2 cellular contexts compared by ENCODE assay signal in genomic region chr4:184348311-184349233, GRCh38.
TF ChIP-seq lines count a peak whose summit lies in the region.

No MANE protein-coding gene starts in this region.

TF ChIP-seq in IMR-90, 13 proteins besides CTCF, POLR2A, EP300 and RAD21:
- TF ChIP-seq RCOR1 (IDR thresholded peaks at IDR 0.05; ENCODE audit: insufficient replicate concordance, low read length) (no peak), SMC3 (IDR thresholded peaks at IDR 0.05; ENCODE audit: low read depth, low read length) (no peak), CEBPB (IDR thresholded peaks at IDR 0.05; ENCODE audit: low read depth, low read length) (peak; percentile 90)

TF ChIP-seq in HepG2, 621 proteins besides CTCF, POLR2A, EP300 and RAD21 (continues in another document):
- no peak for TF ChIP-seq JUNB (CRISPR knock-in tag; IDR thresholded peaks at IDR 0.05; ENCODE audit: borderline replicate concordance)
- TF ChIP-seq ZNF329 (CRISPR knock-in tag; IDR thresholded peaks at IDR 0.05; ENCODE audit: low read depth), result 0 out of 2 replicates have a peak, but pooled peaks have one; percentile 44
- no peak for TF ChIP-seq ZNF382 (CRISPR knock-in tag; IDR thresholded peaks at IDR 0.05; ENCODE audit: borderline replicate concordance)
- peak; percentile 28; the same call in 1 of the 2 replicates for TF ChIP-seq STAG1 (CRISPR knock-in tag; IDR thresholded peaks at IDR 0.05)
- TF ChIP-seq ZNF709 (CRISPR knock-in tag; IDR thresholded peaks at IDR 0.05), result peak; percentile 50; the same call in 1 of the 2 replicates
- peak; percentile 91 for TF ChIP-seq HDAC2 (CRISPR knock-in tag; IDR thresholded peaks at IDR 0.05)
- TF ChIP-seq MTERF4 (CRISPR knock-in tag; IDR thresholded peaks at IDR 0.05), result 0 out of 2 replicates have a peak, but pooled peaks have one; percentile 45
- TF ChIP-seq HNF4G (IDR thresholded peaks at IDR 0.05; ENCODE audit: borderline replicate concordance, low read depth, low read length), result peak; percentile 81
- peak; percentile 91; the same call in 1 of the 2 replicates for TF ChIP-seq HNF4G (CRISPR knock-in tag; IDR thresholded peaks at IDR 0.05; ENCODE audit: borderline replicate concordance, low read depth)
- no peak; the same call in 1 of the 2 replicates for TF ChIP-seq SOX13 (IDR thresholded peaks at IDR 0.05)
- peak in 1 of 2 experiments; percentile 92; a peak in 2 of 4 replicates for TF ChIP-seq SOX13 (CRISPR knock-in tag; conservative IDR thresholded peaks at IDR 0.05 in 1 of 2, IDR thresholded peaks at IDR 0.05 in 1 of 2)
- TF ChIP-seq CHD4 (IDR thresholded peaks at IDR 0.05; ENCODE audit: borderline replicate concordance, low read length), result no peak
- TF ChIP-seq ZNF256 (CRISPR knock-in tag; conservative IDR thresholded peaks at IDR 0.05), result no peak
- TF ChIP-seq ZNF275 (CRISPR knock-in tag; IDR thresholded peaks at IDR 0.05; ENCODE audit: borderline replicate concordance), result peak; percentile 47; the same call in 1 of the 2 replicates
- no peak for TF ChIP-seq ZNF75D (CRISPR knock-in tag; IDR thresholded peaks at IDR 0.05; ENCODE audit: borderline replicate concordance)
- peak; percentile 68; the same call in 1 of the 2 replicates for TF ChIP-seq REPIN1 (CRISPR knock-in tag; IDR thresholded peaks at IDR 0.05; ENCODE audit: borderline replicate concordance, low read depth)
- 0 out of 2 replicates have a peak, but pooled peaks have one; percentile 30 for TF ChIP-seq TSC22D2 (CRISPR knock-in tag; IDR thresholded peaks at IDR 0.05; ENCODE audit: borderline replicate concordance)
- TF ChIP-seq ZGPAT (CRISPR knock-in tag; IDR thresholded peaks at IDR 0.05), result peak; percentile 86
- peak; percentile 70; the same call in 1 of the 2 replicates for TF ChIP-seq TFDP1 (CRISPR knock-in tag; IDR thresholded peaks at IDR 0.05; ENCODE audit: borderline replicate concordance)
- TF ChIP-seq SMC3 (IDR thresholded peaks at IDR 0.05; ENCODE audit: low read length), result peak; percentile 8; the same call in 1 of the 2 replicates
- peak; percentile 41; the same call in 1 of the 2 replicates for TF ChIP-seq GATAD1 (CRISPR knock-in tag; IDR thresholded peaks at IDR 0.05)
- peak; percentile 88; the same call in 1 of the 2 replicates for TF ChIP-seq TBX2 (CRISPR knock-in tag; IDR thresholded peaks at IDR 0.05; ENCODE audit: borderline replicate concordance)
- TF ChIP-seq ZNF333 (CRISPR knock-in tag; IDR thresholded peaks at IDR 0.05; ENCODE audit: borderline replicate concordance), result no peak
- peak; percentile 87; the same call in 1 of the 2 replicates for TF ChIP-seq KDM3A (CRISPR knock-in tag; IDR thresholded peaks at IDR 0.05; ENCODE audit: low read depth)
- TF ChIP-seq ARID4A (CRISPR knock-in tag; IDR thresholded peaks at IDR 0.05; ENCODE audit: borderline replicate concordance), result peak; percentile 74; the same call in 1 of the 2 replicates
- TF ChIP-seq FOXK1 (CRISPR knock-in tag; IDR thresholded peaks at IDR 0.05; ENCODE audit: borderline replicate concordance, low read depth), result no peak; the same call in 1 of the 2 replicates
- peak; percentile 74; the same call in 1 of the 2 replicates for TF ChIP-seq ZNF350 (CRISPR knock-in tag; IDR thresholded peaks at IDR 0.05; ENCODE audit: borderline replicate concordance, low read depth)
- peak; percentile 27 to 40; a peak in 2 of 4 replicates for TF ChIP-seq NR2F1 (CRISPR knock-in tag; IDR thresholded peaks at IDR 0.05)
- peak; percentile 86 for TF ChIP-seq CREM (IDR thresholded peaks at IDR 0.05)
- TF ChIP-seq CREM (CRISPR knock-in tag; IDR thresholded peaks at IDR 0.05), result no peak
- peak; percentile 68 for TF ChIP-seq RCOR2 (CRISPR knock-in tag; IDR thresholded peaks at IDR 0.05)
- TF ChIP-seq FOXO1 (CRISPR knock-in tag; IDR thresholded peaks at IDR 0.05), result peak; percentile 78
- no peak; the same call in 1 of the 2 replicates for TF ChIP-seq ZNF777 (CRISPR knock-in tag; IDR thresholded peaks at IDR 0.05)
- peak; percentile 70; the same call in 1 of the 2 replicates for TF ChIP-seq MEIS1 (CRISPR knock-in tag; IDR thresholded peaks at IDR 0.05; ENCODE audit: borderline replicate concordance)
- TF ChIP-seq ZNF614 (CRISPR knock-in tag; IDR thresholded peaks at IDR 0.05; ENCODE audit: borderline replicate concordance), result peak; percentile 99
- no peak for TF ChIP-seq GRHL1 (CRISPR knock-in tag; conservative IDR thresholded peaks at IDR 0.05)
- TF ChIP-seq HNF4A (CRISPR knock-in tag; IDR thresholded peaks at IDR 0.05), result peak; percentile 99
- peak; percentile 77; the same call in 1 of the 2 replicates for TF ChIP-seq ZNF788 (CRISPR knock-in tag; IDR thresholded peaks at IDR 0.05; ENCODE audit: borderline replicate concordance)
- TF ChIP-seq ZNF20 (CRISPR knock-in tag; IDR thresholded peaks at IDR 0.05), result no peak
- TF ChIP-seq IRX3 (CRISPR knock-in tag; IDR thresholded peaks at IDR 0.05; ENCODE audit: borderline replicate concordance, low read depth), result no peak
- peak; percentile 82; the same call in 1 of the 2 replicates for TF ChIP-seq ZNF441 (CRISPR knock-in tag; IDR thresholded peaks at IDR 0.05; ENCODE audit: borderline replicate concordance)
- TF ChIP-seq SIN3B (IDR thresholded peaks at IDR 0.05; ENCODE audit: low read length), result no peak
- TF ChIP-seq ZSCAN21 (CRISPR knock-in tag; IDR thresholded peaks at IDR 0.05; ENCODE audit: borderline replicate concordance), result peak; percentile 41; the same call in 1 of the 2 replicates
- peak; percentile 66; the same call in 1 of the 2 replicates for TF ChIP-seq ZNF263 (CRISPR knock-in tag; IDR thresholded peaks at IDR 0.05)
- TF ChIP-seq NONO (IDR thresholded peaks at IDR 0.05), result no peak
- TF ChIP-seq NONO (CRISPR knock-in tag; conservative IDR thresholded peaks at IDR 0.05), result peak; percentile 87
- peak; percentile 66; the same call in 1 of the 2 replicates for TF ChIP-seq BRD4 (CRISPR knock-in tag; IDR thresholded peaks at IDR 0.05)
- TF ChIP-seq CC2D1A (CRISPR knock-in tag; IDR thresholded peaks at IDR 0.05), result no peak
- no peak for TF ChIP-seq REXO4 (CRISPR knock-in tag; IDR thresholded peaks at IDR 0.05; ENCODE audit: borderline replicate concordance)
- 0 out of 2 replicates have a peak, but pooled peaks have one; percentile 16 for TF ChIP-seq KDM1A (CRISPR knock-in tag; IDR thresholded peaks at IDR 0.05)
- peak; percentile 92 for TF ChIP-seq ZMYM4 (CRISPR knock-in tag; IDR thresholded peaks at IDR 0.05)
- peak; percentile 64; the same call in 1 of the 2 replicates for TF ChIP-seq ZNF574 (CRISPR knock-in tag; IDR thresholded peaks at IDR 0.05)
- TF ChIP-seq NR2C2 (CRISPR knock-in tag; IDR thresholded peaks at IDR 0.05; ENCODE audit: borderline replicate concordance), result peak; percentile 61; the same call in 1 of the 2 replicates
- TF ChIP-seq ATF1 (CRISPR knock-in tag; IDR thresholded peaks at IDR 0.05), result peak; percentile 72
- TF ChIP-seq POLR2AphosphoS5 (IDR thresholded peaks at IDR 0.05; ENCODE audit: low read depth, low read length), result peak; percentile 86
- peak; percentile 27; the same call in 1 of the 2 replicates for TF ChIP-seq ZNF816 (CRISPR knock-in tag; IDR thresholded peaks at IDR 0.05; ENCODE audit: borderline replicate concordance)
- TF ChIP-seq MXI1 (IDR thresholded peaks at IDR 0.05; ENCODE audit: borderline replicate concordance, low read depth, low read length), result peak; percentile 37; the same call in 1 of the 3 replicates
- no peak for TF ChIP-seq ARNT2 (CRISPR knock-in tag; IDR thresholded peaks at IDR 0.05; ENCODE audit: low read depth)
- TF ChIP-seq SYNCRIP (IDR thresholded peaks at IDR 0.05; ENCODE audit: insufficient read depth, low read depth, low read length), result no peak
